Comparison of ENCODE assay signal across 15 cellular contexts in the genomic region with DNA sequence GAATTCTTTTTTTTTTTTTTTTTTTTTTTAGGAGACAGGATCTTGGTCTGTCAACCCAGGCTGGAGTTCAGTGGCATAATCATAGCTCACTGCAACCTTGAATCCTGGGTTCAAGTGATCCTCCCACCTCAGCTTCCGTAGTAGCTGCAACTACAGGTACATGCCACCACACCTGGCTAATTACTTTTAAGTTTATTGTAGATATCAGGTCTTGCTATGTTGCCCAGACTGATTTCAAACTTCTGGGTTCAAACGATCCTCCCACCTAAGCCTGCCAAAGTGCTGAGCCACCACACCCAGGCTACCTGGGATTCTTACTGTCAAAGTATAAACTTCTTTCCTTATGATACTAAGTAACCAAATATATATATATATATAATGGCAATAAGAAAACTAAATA. TPM values are rescaled to one million over a fixed set of nuclear protein-coding genes. Genes with fewer than 3 reads are reported as not detected.
DNase-seq lines count a peak whose midpoint lies in the region; ATAC-seq and TF ChIP-seq lines count a peak whose summit lies in the region.
"Had no signal": no experiment of that assay in that cellular context is flagged by ENCODE, and none has a peak within 500 bp of the region (broad histone marks: within the 10 kb centered on the region; RNA-seq: fewer than 3 reads in every experiment).

No MANE protein-coding gene starts in this region.

- H3K18ac ChIP-seq in mesenchymal stem cell (ENCODE audit: low read depth in 1 of 2, low read length in 2 of 2) = no peak overlapping the region

- H3K9me3 ChIP-seq in GM23248 (ENCODE audit: low read depth) = no peaks in the 10 kb centered on the region
- no peaks in the 10 kb centered on the region for H3K9me3 ChIP-seq in T-helper 17 cell (ENCODE audit: control insufficient read depth, low read length, poor library complexity, severe bottlenecking)
- peaks cover 6% of the 10 kb centered on the region for H3K9me3 ChIP-seq in mesenchymal stem cell (ENCODE audit: control insufficient read depth, low read length)
- H3K9me3 ChIP-seq in vagina = no peaks in the 10 kb centered on the region

- H4K20me1 ChIP-seq in GM23248 (ENCODE audit: insufficient read depth) = no peaks in the 10 kb centered on the region

- no peak for TF ChIP-seq CTCF in vagina (IDR thresholded peaks at IDR 0.05)
- no peak for TF ChIP-seq CTCF in natural killer cell (IDR thresholded peaks at IDR 0.05)

- H2AK5ac ChIP-seq in mesenchymal stem cell (ENCODE audit: low read length, severe bottlenecking) = no peak overlapping the region

- H3K27ac ChIP-seq in GM23248 = peak overlapping the region; percentile 93
- H3K27ac ChIP-seq in mesenchymal stem cell (ENCODE audit: low read length, poor library complexity, severe bottlenecking) = peak overlapping the region; percentile 84
- peak overlapping the region; percentile 57 for H3K27ac ChIP-seq in vagina
- H3K27ac ChIP-seq: KMS-11, PC-9 had no signal

- H2AFZ ChIP-seq in GM23248 (no peak overlapping the region), mesenchymal stem cell (ENCODE audit: low read depth, low read length) (no peak overlapping the region)
- H2AFZ ChIP-seq: PC-9 had no signal

- intact Hi-C loops in vagina (cut with DNase I) = no loop called here
- intact Hi-C loops in natural killer cell (cut with micrococcal nuclease) = no loop called here

- no peaks in the 10 kb centered on the region for H3K9me3 Mint-ChIP-seq in natural killer cell
- H3K9me3 Mint-ChIP-seq: CD8-positive, alpha-beta memory T cell had no signal

- no peak overlapping the region for H2BK5ac ChIP-seq in mesenchymal stem cell (ENCODE audit: low read depth, low read length, poor library complexity, severe bottlenecking)

- no peaks in the 10 kb centered on the region for H3K27me3 Mint-ChIP-seq in T-helper 17 cell
- H3K27me3 Mint-ChIP-seq in natural killer cell (ENCODE audit: low read depth in 2 of 2) = no peaks in the 10 kb centered on the region
- H3K27me3 Mint-ChIP-seq: CD8-positive, alpha-beta memory T cell had no signal

- no peak overlapping the region for H3K4ac ChIP-seq in mesenchymal stem cell (ENCODE audit: low read depth in 1 of 2, low read length in 2 of 2)

- peaks cover 37% of the 10 kb centered on the region for H3F3A ChIP-seq in GM23248 (ENCODE audit: insufficient read depth)

- peaks cover 44% of the 10 kb centered on the region for H3K79me2 ChIP-seq in GM23248 (ENCODE audit: insufficient read depth)

- DNase-seq in GM23248 (no peak), T-helper 17 cell (no peak), mesenchymal stem cell (no peak), vagina (ENCODE audit: extremely low spot score in 2 of 2) (no peak), natural killer cell (no peak)
- no peak for DNase-seq in activated naive CD4-positive, alpha-beta T cell treated with anti-CD3 and anti-CD28 coated beads, Interleukin-2, amount 50 U/mL, for 16 hours
- DNase-seq: CD8-positive, alpha-beta memory T cell; DMS79; NCI-H1048; NCI-H2081 treated with DMSO at 0.1 percent for 48 hours; NCI-H524; PC-9 had no signal

- no peak overlapping the region for H2BK15ac ChIP-seq in mesenchymal stem cell (ENCODE audit: low read depth, poor library complexity, severe bottlenecking)

- no peaks in the 10 kb centered on the region for H3K27me3 ChIP-seq in GM23248 (replicated peaks; ENCODE audit: insufficient read depth)
- H3K27me3 ChIP-seq in mesenchymal stem cell (ENCODE audit: control insufficient read depth in 1 of 2, insufficient read depth in 1 of 2, low read length in 2 of 2) = no peaks in the 10 kb centered on the region
- H3K27me3 ChIP-seq in vagina = no peaks in the 10 kb centered on the region

- H3K4me2 ChIP-seq in GM23248 (ENCODE audit: unreplicated experiment) = no peak overlapping the region
- H3K4me2 ChIP-seq in mesenchymal stem cell (ENCODE audit: low read length, poor library complexity, severe bottlenecking) = no peak overlapping the region
- H3K4me2 ChIP-seq: KMS-11, PC-9 had no signal

- no peak overlapping the region for H4K8ac ChIP-seq in mesenchymal stem cell (ENCODE audit: low read length)

- H3K36me3 ChIP-seq in GM23248 (ENCODE audit: low read depth) = peaks cover 62% of the 10 kb centered on the region
- peaks cover 23 to 87% of the 10 kb centered on the region in 2 experiments for H3K36me3 ChIP-seq in mesenchymal stem cell (ENCODE audit: control insufficient read depth in 1 of 2, insufficient read depth in 2 of 2, low read depth in 1 of 2, low read length in 2 of 2)
- H3K36me3 ChIP-seq in vagina = peaks cover 0 to 74% of the 10 kb centered on the region in 2 donors

- peaks cover 17% of the 10 kb centered on the region for H3K79me1 ChIP-seq in mesenchymal stem cell (replicated peaks; ENCODE audit: low read length, poor library complexity, severe bottlenecking)

- H3K14ac ChIP-seq in mesenchymal stem cell (ENCODE audit: low read length in 2 of 2) = no peak overlapping the region

- WGBS in GM23248 (ENCODE audit: low coverage in 1 of 2, low lambda C conversion rate in 2 of 2, missing lambda C conversion rate in 2 of 2), 2 experiments = 69 to 76% methylated on average over 2 of the region's 2 CpGs
- no CpG with 5 or more reads among the region's 2 CpGs for WGBS in mesenchymal stem cell

- H3K36me3 Mint-ChIP-seq in T-helper 17 cell (ENCODE audit: low read depth) (peaks cover 15% of the 10 kb centered on the region), natural killer cell (peaks cover 26% of the 10 kb centered on the region)

- H3K4me1 Mint-ChIP-seq in T-helper 17 cell = no peaks in the 10 kb centered on the region
- no peaks in the 10 kb centered on the region for H3K4me1 Mint-ChIP-seq in natural killer cell

- no peak for TF ChIP-seq POLR2A in vagina (IDR thresholded peaks at IDR 0.05)

- no peak overlapping the region for H3K23ac ChIP-seq in mesenchymal stem cell (ENCODE audit: low read length in 2 of 2)

- H4K91ac ChIP-seq in mesenchymal stem cell (ENCODE audit: low read length) = no peak overlapping the region

- H3K27ac Mint-ChIP-seq in T-helper 17 cell = peak overlapping the region; percentile 29
- no peak overlapping the region for H3K27ac Mint-ChIP-seq in natural killer cell

- H3K4me3 ChIP-seq in GM23248 (no peak overlapping the region), mesenchymal stem cell (ENCODE audit: insufficient read depth in 1 of 2, low read depth in 1 of 2, low read length in 2 of 2) (no peak overlapping the region), vagina (no peak overlapping the region)
- H3K4me3 ChIP-seq: PC-9 had no signal

- no peak overlapping the region for H2BK12ac ChIP-seq in mesenchymal stem cell (ENCODE audit: low read length in 2 of 2)

- peaks cover 22% of the 10 kb centered on the region for H3K4me1 ChIP-seq in GM23248 (ENCODE audit: insufficient read depth)
- peaks cover 6% of the 10 kb centered on the region for H3K4me1 ChIP-seq in mesenchymal stem cell (ENCODE audit: control insufficient read depth, insufficient read depth, low read depth, low read length)
- H3K4me1 ChIP-seq in vagina = no peaks in the 10 kb centered on the region

- in situ Hi-C loops in GM23248 (cut with MboI) = no loop called here

- no peaks in the 10 kb centered on the region for H3K9me2 ChIP-seq in GM23248 (ENCODE audit: insufficient read depth)

- H3K9ac ChIP-seq in GM23248 = peak overlapping the region; percentile 46; the same call in 1 of the 2 replicates
- peak overlapping the region; percentile 82 for H3K9ac ChIP-seq in mesenchymal stem cell (ENCODE audit: low read length)
- H3K9ac ChIP-seq: KMS-11 had no signal

- ATAC-seq in T-helper 17 cell (no peak), GM21786 (IDR thresholded peaks at IDR 0.05; ENCODE audit: unreplicated experiment) (no peak), natural killer cell (no peak)
- ATAC-seq: HepG2 had no signal

- H3K4me3 Mint-ChIP-seq in T-helper 17 cell (no peak overlapping the region), natural killer cell (no peak overlapping the region)
- H3K4me3 Mint-ChIP-seq: CD8-positive, alpha-beta memory T cell had no signal

- H2BK120ac ChIP-seq in mesenchymal stem cell (ENCODE audit: low read depth, low read length) = no peak overlapping the region

RNA-seq across cellular contexts. Expression of gene CHRNA10, which starts 50.9 kb away (rescaled TPM):
- total RNA-seq in GM23248 (2014; rRNA removed; shearing (Covaris generic)) = 0.51 and 0.65 TPM in 2 replicates
- polyA plus RNA-seq in GM23248 (2016; fragmentation: Nextera tagmentation; extraction: Ambion mirVana) = 0.28 and 0.44 TPM in 2 replicates
- total RNA-seq in T-helper 17 cell (1 to 10 TPM in 1 of 2 donors, under 1 TPM in 1; 0.82 to 1.2 TPM), vagina (not detected), natural killer cell (under 1 TPM; 0.36 to 0.60 (median 0.45) TPM)
- 0.28 TPM for polyA plus RNA-seq in mesenchymal stem cell (2013, experiment 1 of 2)
- polyA plus RNA-seq in mesenchymal stem cell (2013, experiment 2 of 2) = 0.32 TPM
